ENCODE assay signal across 8 cellular contexts in the genomic region with DNA sequence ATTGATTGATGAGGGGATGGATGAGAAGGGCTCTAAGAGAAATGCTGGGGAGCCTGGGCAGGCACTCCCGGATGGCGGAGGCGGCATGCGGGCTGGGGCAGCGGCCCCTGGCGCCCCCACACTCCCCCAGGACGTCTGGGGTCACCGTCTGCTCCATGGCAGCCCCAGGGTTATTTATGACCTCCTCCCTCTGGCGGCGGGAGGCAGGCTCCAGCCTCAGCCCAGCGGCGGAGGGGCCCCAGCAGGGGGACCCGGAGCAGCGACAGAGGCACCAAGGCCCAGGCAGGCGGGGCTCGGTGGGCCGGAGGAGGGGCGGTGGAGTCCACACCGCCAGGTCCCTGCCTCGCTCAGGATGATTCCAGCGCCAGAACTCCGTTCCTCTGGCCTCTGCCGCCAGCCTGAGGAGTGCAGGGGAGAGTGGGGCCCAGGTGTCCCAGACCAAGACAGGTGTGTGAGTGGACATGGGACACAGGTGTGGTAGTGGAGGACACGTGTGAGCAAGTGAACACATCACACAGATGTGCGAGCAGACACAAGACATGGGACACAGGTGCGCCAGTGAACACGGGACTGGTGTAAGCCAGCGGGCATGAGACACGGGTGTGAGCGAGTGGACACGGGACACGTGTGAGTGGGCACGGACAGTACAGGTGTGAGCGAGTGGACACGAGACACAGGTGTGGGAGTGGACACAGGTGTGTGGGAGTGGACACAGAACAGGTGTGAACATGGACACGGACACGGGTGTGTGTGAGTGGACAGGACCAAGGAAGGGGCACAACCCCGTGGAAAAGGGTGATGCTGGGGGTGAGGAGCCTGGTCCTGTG. TPM values are rescaled to one million over a fixed set of nuclear protein-coding genes. Genes with fewer than 3 reads are reported as not detected.
DNase-seq lines count a peak whose midpoint lies in the region; ATAC-seq and TF ChIP-seq lines count a peak whose summit lies in the region.

No MANE protein-coding gene starts in this region.

- no peaks in the 10 kb centered on the region for H3K36me3 ChIP-seq in adrenal gland (replicated peaks in 1 of 2)

- no peak overlapping the region for H2BK20ac ChIP-seq in H9 (ENCODE audit: low read depth, low read length, poor library complexity, severe bottlenecking)

- H3K4me3 ChIP-seq in adrenal gland (no peak overlapping the region), retinal pigment epithelial cell (ENCODE audit: low read length) (no peak overlapping the region)

- H3K4ac ChIP-seq in H9 (ENCODE audit: low read depth, low read length): no peak overlapping the region

- no peak overlapping the region for H2BK12ac ChIP-seq in H9 (ENCODE audit: insufficient read length, low read depth, low read length)

- H3K27ac Mint-ChIP-seq in CD14-positive monocyte: peak overlapping the region in 1 of 7 donors; percentile 58
- H3K27ac Mint-ChIP-seq in H9: peak overlapping the region in 1 of 3 experiments; percentile 20; a peak in 1 of 7 replicates

- H3K9me3 ChIP-seq in H9 (ENCODE audit: control insufficient read depth, low read depth, low read length): no peaks in the 10 kb centered on the region
- no peaks in the 10 kb centered on the region for H3K9me3 ChIP-seq in adrenal gland (replicated peaks in 1 of 3)

- H3K9me3 Mint-ChIP-seq in CD14-positive monocyte: peaks cover 0 to 11% (median 4%) of the 10 kb centered on the region in 7 donors
- H3K9me3 Mint-ChIP-seq in H9: peaks cover 2 to 5% of the 10 kb centered on the region in 2 experiments; a peak in 2 of 5 replicates

- no peaks in the 10 kb centered on the region for H3K79me2 ChIP-seq in H9 (ENCODE audit: insufficient read depth, low read length)

- no peak overlapping the region for H2BK120ac ChIP-seq in H9 (ENCODE audit: low read depth, low read length, poor library complexity, severe bottlenecking)

- H3K18ac ChIP-seq in H9 (ENCODE audit: insufficient read length, low read depth, low read length): peak overlapping the region; percentile 1

- no peak overlapping the region for H2BK5ac ChIP-seq in H9 (ENCODE audit: insufficient read length, low read length)

- intact Hi-C loops in CD14-positive monocyte (cut with micrococcal nuclease): no loop called here
- intact Hi-C loops in adrenal gland (cut with DNase I): no loop called here
- intact Hi-C loops in left ventricle myocardium superior (cut with micrococcal nuclease): no loop called here

- no peak overlapping the region for H4K8ac ChIP-seq in H9 (replicated peaks; ENCODE audit: insufficient read length, low read depth, low read length)

- H3K4me1 ChIP-seq in H9 (ENCODE audit: insufficient read depth, low read length): no peaks in the 10 kb centered on the region
- H3K4me1 ChIP-seq in adrenal gland (replicated peaks in 1 of 2): peaks cover 13 to 40% of the 10 kb centered on the region in 2 donors

- H3K79me1 ChIP-seq in H9 (ENCODE audit: insufficient read depth, low read depth, low read length, poor library complexity, severe bottlenecking): no peaks in the 10 kb centered on the region

- no peak overlapping the region for H3T11ph ChIP-seq in H9 (ENCODE audit: low read length)

- peaks cover 10% of the 10 kb centered on the region for H4K20me1 ChIP-seq in H9 (ENCODE audit: control insufficient read depth, insufficient read depth, insufficient read length)

- no peak overlapping the region for H3K9ac ChIP-seq in H9 (ENCODE audit: extremely low read depth, insufficient read length, low read length)

- H3K27ac ChIP-seq in H9 (ENCODE audit: insufficient read length, low read depth, low read length) (no peak overlapping the region), adrenal gland (no peak overlapping the region)

- H3K4me1 Mint-ChIP-seq in CD14-positive monocyte (peaks cover 19% of the 10 kb centered on the region), H9 (peaks cover 18 to 26% of the 10 kb centered on the region in 2 experiments)

- TF ChIP-seq CTCF in CD14-positive monocyte (IDR thresholded peaks at IDR 0.05) (peak; percentile 18), H9 (conservative IDR thresholded peaks at IDR 0.05) (peak; percentile 61; the same call in 2 of the 3 replicates), adrenal gland (IDR thresholded peaks at IDR 0.05) (peak; percentile 22 to 61 (median 46)), retinal pigment epithelial cell (conservative IDR thresholded peaks at IDR 0.05; ENCODE audit: low read depth, low read length) (peak; percentile 54)

- ATAC-seq in left ventricle myocardium superior (peak; percentile 81), HG02885 (IDR thresholded peaks at IDR 0.05; ENCODE audit: poor library complexity, unreplicated experiment) (no peak), GM18520 (IDR thresholded peaks at IDR 0.05; ENCODE audit: unreplicated experiment) (no peak)

- H2AK5ac ChIP-seq in H9 (ENCODE audit: insufficient read length, low read length): no peak overlapping the region

- peaks cover 60 to 88% (median 62%) of the 10 kb centered on the region in 3 donors for H3K27me3 Mint-ChIP-seq in CD14-positive monocyte (ENCODE audit: low read depth in 3 of 3)
- peaks cover 90% of the 10 kb centered on the region for H3K27me3 Mint-ChIP-seq in H9 (ENCODE audit: low read depth)

- DNase-seq in CD14-positive monocyte (ENCODE audit: low spot score): no peak
- DNase-seq in H9: peak; percentile 80
- DNase-seq in NCI-H526 (lab: John Stamatoyannopoulos, UW): peak; percentile 87 to 98
- peak in 5 of 7 donors; percentile 53 to 70 (median 62) for DNase-seq in adrenal gland
- DNase-seq in left ventricle myocardium superior: peak; percentile 83
- DNase-seq in retinal pigment epithelial cell (ENCODE audit: low read depth): no peak

- no peak overlapping the region for H4K5ac ChIP-seq in H9 (ENCODE audit: insufficient read length, low read depth, low read length)

- H2BK15ac ChIP-seq in H9 (ENCODE audit: low read depth, low read length): no peak overlapping the region

- peaks cover 0 to 4% of the 10 kb centered on the region in 2 donors for H3K36me3 Mint-ChIP-seq in CD14-positive monocyte
- peaks cover 0 to 4% (median 0%) of the 10 kb centered on the region in 3 experiments; a peak in 3 of 7 replicates for H3K36me3 Mint-ChIP-seq in H9 (ENCODE audit: insufficient read depth in 1 of 3, low read depth in 3 of 3)

- H3K14ac ChIP-seq in H9 (ENCODE audit: insufficient read depth, low read length): no peak overlapping the region

- H3K27me3 ChIP-seq in H9 (ENCODE audit: insufficient read depth, low read length): peaks cover 58% of the 10 kb centered on the region
- peaks cover 63% of the 10 kb centered on the region for H3K27me3 ChIP-seq in adrenal gland

- no peak overlapping the region for H4K91ac ChIP-seq in H9 (ENCODE audit: insufficient read length, low read depth, low read length)

- TF ChIP-seq POLR2A in adrenal gland (IDR thresholded peaks at IDR 0.05): no peak

- H3K23me2 ChIP-seq in H9 (ENCODE audit: insufficient read length, low read depth, low read length, poor library complexity, severe bottlenecking): peaks cover 7% of the 10 kb centered on the region

- H3K4me3 Mint-ChIP-seq in CD14-positive monocyte: peak overlapping the region in 1 of 2 donors; percentile 75
- peak overlapping the region in 1 of 2 experiments; percentile 5; a peak in 1 of 5 replicates for H3K4me3 Mint-ChIP-seq in H9

- H2AFZ ChIP-seq in H9 (ENCODE audit: low read length): no peak overlapping the region

- H3K4me2 ChIP-seq in H9 (ENCODE audit: insufficient read depth, insufficient read length, low read length): no peak overlapping the region

- H3K23ac ChIP-seq in H9 (ENCODE audit: insufficient read length, low read depth, low read length): no peak overlapping the region

- WGBS in H9 (ENCODE audit: extremely low coverage, insufficient read length, low lambda C conversion rate): no CpG with 5 or more reads among the region's 38 CpGs
- 23 to 50% (median 33%) methylated on average over 17 to 38 of the region's 38 CpGs for WGBS in adrenal gland, 4 donors

- H3K56ac ChIP-seq in H9 (ENCODE audit: insufficient read length, low read depth, low read length): no peak overlapping the region

RNA-seq across cellular contexts. Expression of a gene that starts 2.5 kb away (rescaled TPM):
- polyA plus RNA-seq in CD14-positive monocyte (not detected), adrenal gland (10 to 100 TPM in 2 of 3 donors, 1 to 10 TPM in 1; 2.5 to 96.6 (median 32.7) TPM)
- total RNA-seq in H9 (2021) (13.5 and 15.7 TPM in 2 replicates), adrenal gland (10 to 100 TPM in 7 of 8 donors, 1 to 10 TPM in 1; 7.9 to 30.8 (median 16.7) TPM), left ventricle myocardium superior (2.1 TPM)

RNA-seq across cellular contexts. Expression of a gene that starts 37.8 kb away (rescaled TPM):
- 10 to 100 TPM; 34.5 to 35.8 TPM for polyA plus RNA-seq in CD14-positive monocyte
- total RNA-seq in H9 (2021): 130 and 138 TPM in 2 replicates
- total RNA-seq in adrenal gland: 10 to 100 TPM; 22.4 to 58.9 (median 38.1) TPM
- polyA plus RNA-seq in adrenal gland: 10 to 100 TPM; 39.2 to 97.7 (median 64.9) TPM
- total RNA-seq in left ventricle myocardium superior: 46.8 TPM

RNA-seq across cellular contexts. Expression of a gene that starts 39.2 kb away (rescaled TPM):
- polyA plus RNA-seq in CD14-positive monocyte: under 1 TPM; 0.31 to 0.71 TPM
- 41.4 TPM in 2 replicates for total RNA-seq in H9 (2021)
- 10 to 100 TPM in 1 of 8 donors, 1 to 10 TPM in 7; 3.2 to 15.9 (median 6.9) TPM for total RNA-seq in adrenal gland
- polyA plus RNA-seq in adrenal gland: 10 to 100 TPM in 2 of 3 donors, under 1 TPM in 1; 0.73 to 38.8 (median 25.4) TPM
- 6.6 TPM for total RNA-seq in left ventricle myocardium superior

RNA-seq across cellular contexts. Expression of a gene that starts 45.1 kb away (rescaled TPM):
- under 1 TPM; 0.21 to 0.62 TPM for polyA plus RNA-seq in CD14-positive monocyte
- total RNA-seq in H9 (2021): 2.0 and 3.0 TPM in 2 replicates
- total RNA-seq in adrenal gland: 1 to 10 TPM in 3 of 8 donors, under 1 TPM in 3, not detected in 2; 0.30 to 3.8 (median 1.1) TPM
- polyA plus RNA-seq in adrenal gland: 10 to 100 TPM in 1 of 3 donors, 1 to 10 TPM in 1, under 1 TPM in 1; 0.05 to 10.5 (median 4.2) TPM
- total RNA-seq in left ventricle myocardium superior: not detected

Comparison
In these comparisons a context has a peak if more than half of its experiments do, and no peak if none do; other contexts are left out.
1. DNase-seq: peak in H9 (single experiment), NCI-H526 (2 of 2), adrenal gland (5 of 7) and left ventricle myocardium superior (single experiment); none in CD14-positive monocyte (single experiment) and retinal pigment epithelial cell (single experiment).
2. Peak in every context shown above with its lines, with median percentiles within 50 percentile points of each other: CTCF ChIP-seq.